Comparison of ENCODE assay signal across 8 cellular contexts in the genomic region with DNA sequence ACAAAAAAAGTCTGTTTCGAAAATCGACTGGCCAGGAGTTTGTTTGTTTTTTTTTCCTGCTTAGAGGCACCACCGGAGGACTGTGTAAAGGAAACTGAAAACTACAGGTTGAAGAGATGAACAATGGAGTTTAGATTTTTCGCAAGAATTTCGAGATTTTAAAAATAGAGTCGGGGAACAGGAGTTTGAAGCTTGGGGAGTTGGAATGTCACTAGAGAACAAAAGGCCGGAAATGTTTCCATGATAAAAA. TPM values are rescaled to one million over a fixed set of nuclear protein-coding genes. Genes with fewer than 3 reads are reported as not detected.
DNase-seq lines count a peak whose midpoint lies in the region; ATAC-seq, FAIRE-seq and TF ChIP-seq lines count a peak whose summit lies in the region.

No MANE protein-coding gene starts in this region.

- H3K4me1 ChIP-seq in SJCRH30 (peaks cover 30% of the 10 kb centered on the region), esophagus squamous epithelium (peaks cover 0 to 53% (median 19%) of the 10 kb centered on the region in 3 donors)

- 1% methylated on average over 7 of the region's 7 CpGs for WGBS in esophagus squamous epithelium, 2 donors

- TF ChIP-seq POLR2A in esophagus squamous epithelium (IDR thresholded peaks at IDR 0.05) (no peak), GM12891 (IDR thresholded peaks at IDR 0.05; ENCODE audit: low read depth, low read length) (no peak)

- peaks cover 4% of the 10 kb centered on the region; the same call in 1 of the 2 replicates for H3K36me3 ChIP-seq in SJCRH30
- H3K36me3 ChIP-seq in esophagus squamous epithelium: no peaks in the 10 kb centered on the region

- DNase-seq in GM12865 (ENCODE audit: low read depth) (peak; percentile 72), SJCRH30 (no peak), esophagus squamous epithelium (lab: John Stamatoyannopoulos, UW) (no peak), retinal pigment epithelial cell (ENCODE audit: low read depth) (no peak), frontal cortex (ENCODE audit: low spot score in 2 of 2) (no peak), GM12891 (ENCODE audit: insufficient read length, low spot score) (no peak), omental fat pad (ENCODE audit: low spot score) (no peak)
- no peak for DNase-seq in activated CD8-positive, alpha-beta memory T cell treated with anti-CD3 and anti-CD28 coated beads for 24 hours

- TF ChIP-seq CTCF in GM12865 (IDR thresholded peaks at IDR 0.05; ENCODE audit: insufficient read depth, low read depth, low read length, missing control alignments) (no peak), esophagus squamous epithelium (IDR thresholded peaks at IDR 0.05) (no peak), retinal pigment epithelial cell (conservative IDR thresholded peaks at IDR 0.05; ENCODE audit: low read depth, low read length) (no peak), omental fat pad (IDR thresholded peaks at IDR 0.05) (no peak)

- H3K27me3 ChIP-seq in SJCRH30 (no peaks in the 10 kb centered on the region), esophagus squamous epithelium (no peaks in the 10 kb centered on the region)

- intact Hi-C loops in esophagus squamous epithelium (cut with DNase I): loop anchor here (10.0 kb wide), 1 partner anchor 562 kb away; no protein-coding TSS in a partner anchor

- FAIRE-seq in frontal cortex (lab: Jason Lieb, UNC) (no peak), GM12891 (lab: Jason Lieb, UNC) (no peak)

- H3K4me3 ChIP-seq in GM12865 (ENCODE audit: low read depth, low read length) (peak overlapping the region; percentile 96), SJCRH30 (peak overlapping the region; percentile 95), esophagus squamous epithelium (peak overlapping the region; percentile 88 to 100 (median 97)), retinal pigment epithelial cell (ENCODE audit: low read length) (peak overlapping the region; percentile 95)

- no peaks in the 10 kb centered on the region for H3K9me3 ChIP-seq in SJCRH30 (replicated peaks)
- no peaks in the 10 kb centered on the region for H3K9me3 ChIP-seq in esophagus squamous epithelium

- ATAC-seq in omental fat pad (ENCODE audit: low FRiP score): no peak

- H3K27ac ChIP-seq in SJCRH30 (peak overlapping the region; percentile 73), esophagus squamous epithelium (peak overlapping the region; percentile 98 to 100 (median 100))

TF ChIP-seq in GM12891, 5 proteins besides CTCF, POLR2A, EP300 and RAD21:
- TF ChIP-seq POU2F2 (IDR thresholded peaks at IDR 0.05; ENCODE audit: low read depth, low read length) (no peak), TAF1 (IDR thresholded peaks at IDR 0.05; ENCODE audit: low read depth, low read length) (no peak), PAX5 (IDR thresholded peaks at IDR 0.05; ENCODE audit: insufficient read depth, low read length, severe bottlenecking) (no peak), POLR2AphosphoS5 (IDR thresholded peaks at IDR 0.05; ENCODE audit: low read depth, low read length) (no peak), SPI1 (IDR thresholded peaks at IDR 0.05; ENCODE audit: low read depth, low read length) (no peak)

RNA-seq across cellular contexts. Expression of a gene that starts 1.8 kb away (rescaled TPM):
- 224 and 254 TPM in 2 replicates for total RNA-seq in SJCRH30 (2014; rRNA removed; shearing (Covaris generic))
- total RNA-seq in esophagus squamous epithelium (100 to 1,000 TPM in 1 of 4 donors, 10 to 100 TPM in 3; 46.2 to 149 (median 65.4) TPM), frontal cortex (218 TPM), omental fat pad (100 to 1,000 TPM; 229 to 300 (median 263) TPM)
- 25.2 TPM for polyA plus RNA-seq in GM12891 (2012; ENCODE audit: low read depth, missing spikeins)
